1 cellular context compared by ENCODE assay signal in genomic region chr12:118714051-118714460, GRCh38.
TF ChIP-seq lines count a peak whose summit lies in the region.

No MANE protein-coding gene starts in this region.

TF ChIP-seq in HepG2, 621 proteins besides CTCF, POLR2A, EP300 and RAD21 (continued from another document):
- TF ChIP-seq ZNF329 (CRISPR knock-in tag; IDR thresholded peaks at IDR 0.05; ENCODE audit: low read depth) = no peak
- peak; percentile 66 for TF ChIP-seq STAG1 (CRISPR knock-in tag; IDR thresholded peaks at IDR 0.05)
- TF ChIP-seq ZNF501 (CRISPR knock-in tag; IDR thresholded peaks at IDR 0.05) = no peak
- peak; percentile 25; the same call in 1 of the 2 replicates for TF ChIP-seq FOXK1 (CRISPR knock-in tag; IDR thresholded peaks at IDR 0.05; ENCODE audit: borderline replicate concordance, low read depth)
- TF ChIP-seq CBX5 (CRISPR knock-in tag; IDR thresholded peaks at IDR 0.05; ENCODE audit: borderline replicate concordance) = no peak
- no peak for TF ChIP-seq POLR2AphosphoS2 (IDR thresholded peaks at IDR 0.05; ENCODE audit: low read depth, low read length)
- no peak for TF ChIP-seq ZBTB25 (CRISPR knock-in tag; IDR thresholded peaks at IDR 0.05)
- no peak for TF ChIP-seq ZNF816 (CRISPR knock-in tag; IDR thresholded peaks at IDR 0.05; ENCODE audit: borderline replicate concordance)
- TF ChIP-seq REXO4 (CRISPR knock-in tag; IDR thresholded peaks at IDR 0.05; ENCODE audit: borderline replicate concordance) = no peak
- no peak for TF ChIP-seq ZNF354B (CRISPR knock-in tag; IDR thresholded peaks at IDR 0.05)
